Comparison of ENCODE assay signal across 15 cellular contexts in the genomic region with DNA sequence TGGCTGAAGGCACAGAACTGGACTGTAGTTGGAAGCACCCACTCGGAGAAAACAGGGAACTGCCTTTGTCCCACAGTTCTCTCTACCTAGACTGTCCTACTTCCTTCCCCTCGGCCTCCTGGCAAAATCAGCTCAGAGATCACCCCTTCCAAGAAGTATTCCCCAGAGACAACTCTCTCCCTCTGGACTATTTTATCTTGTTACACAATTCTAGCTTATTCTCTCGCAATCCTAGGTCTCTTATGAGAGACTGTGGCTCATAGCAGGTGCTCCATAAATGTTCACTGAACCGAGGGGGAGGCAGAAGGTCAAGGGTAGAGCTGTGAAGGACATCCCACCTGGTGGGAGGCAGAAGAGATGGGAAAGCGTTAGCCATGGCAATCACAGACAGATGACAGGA. TPM values are rescaled to one million over a fixed set of nuclear protein-coding genes. Genes with fewer than 3 reads are reported as not detected.
DNase-seq lines count a peak whose midpoint lies in the region; ATAC-seq and TF ChIP-seq lines count a peak whose summit lies in the region.
"Had no signal": no experiment of that assay in that cellular context is flagged by ENCODE, and none has a peak within 500 bp of the region (broad histone marks: within the 10 kb centered on the region; RNA-seq: fewer than 3 reads in every experiment).

No MANE protein-coding gene starts in this region.

- H3K4me3 Mint-ChIP-seq in activated T-cell treated with anti-CD3 and anti-CD28 coated beads, Interleukin-2, amount 50 U/mL, for 24 hours = no peak overlapping the region
- H3K4me3 Mint-ChIP-seq: neural progenitor cell, T-helper 17 cell had no signal

- no peaks in the 10 kb centered on the region for H3K27me3 Mint-ChIP-seq in activated T-cell treated with anti-CD3 and anti-CD28 coated beads, Interleukin-2, amount 50 U/mL, for 24 hours
- H3K27me3 Mint-ChIP-seq: T-helper 17 cell had no signal

- 0 out of 2 replicates have a peak overlapping the region, but pooled peaks have one; percentile 23 for H3K4me2 ChIP-seq in BLaER1

- in situ Hi-C loops in gastrocnemius medialis (cut with MboI; ENCODE audit: low sequenced_read_pairs in 4 of 4) = no loop called here

- 63 to 72% methylated on average over 2 to 4 of the region's 5 CpGs for WGBS in gastroesophageal sphincter (ENCODE audit: low coverage in 1 of 2), 2 donors

- H3K9me3 ChIP-seq in BLaER1 (no peaks in the 10 kb centered on the region), ascending aorta (no peaks in the 10 kb centered on the region), gastroesophageal sphincter (no peaks in the 10 kb centered on the region), gastrocnemius medialis (no peaks in the 10 kb centered on the region)
- H3K9me3 ChIP-seq: right lobe of liver had no signal

- DNase-seq in ascending aorta (ENCODE audit: low spot score in 2 of 2) (peak in 1 of 2 donors; percentile 62), gastrocnemius medialis (no peak), NCI-H748 treated with DMSO at 0.1 percent for 48 hours (lab: John Stamatoyannopoulos, UW) (no peak), OCI-M1 (lab: John Stamatoyannopoulos, UW) (no peak)
- no peak for DNase-seq in activated T-cell treated with anti-CD3 and anti-CD28 coated beads, Interleukin-2, amount 50 U/mL, for 24 hours
- DNase-seq: activated CD4-positive, CD25-positive, alpha-beta regulatory T cell; midbrain; NCI-H146; right lobe of liver; stimulated activated CD4-positive, alpha-beta T cell treated with anti-CD3 and anti-CD28 coated beads, Interleukin-2, amount 100 ng/mL, for 24 hours; T-helper 17 cell had no signal

- H3K27ac ChIP-seq in BLaER1 = no peak overlapping the region
- H3K27ac ChIP-seq in ascending aorta = peak overlapping the region; percentile 94 to 95
- peak overlapping the region in 3 of 4 donors; percentile 77 to 88 (median 83) for H3K27ac ChIP-seq in gastroesophageal sphincter
- H3K27ac ChIP-seq in gastrocnemius medialis = peak overlapping the region; percentile 62 to 83 (median 76)
- H3K27ac ChIP-seq: neural progenitor cell, right lobe of liver had no signal

- peaks cover 44% of the 10 kb centered on the region for H3K4me1 ChIP-seq in BLaER1
- peaks cover 20 to 54% of the 10 kb centered on the region in 2 donors for H3K4me1 ChIP-seq in ascending aorta
- H3K4me1 ChIP-seq in gastroesophageal sphincter = peaks cover 5 to 99% (median 52%) of the 10 kb centered on the region in 3 donors
- peaks cover 58 to 74% of the 10 kb centered on the region in 2 donors for H3K4me1 ChIP-seq in gastrocnemius medialis

- H3K4me3 ChIP-seq in BLaER1 (no peak overlapping the region), ascending aorta (peak overlapping the region in 1 of 2 donors; percentile 8), gastroesophageal sphincter (no peak overlapping the region), gastrocnemius medialis (no peak overlapping the region)
- H3K4me3 ChIP-seq: neural progenitor cell, right lobe of liver had no signal

- no peaks in the 10 kb centered on the region for H3K9me3 Mint-ChIP-seq in activated T-cell treated with anti-CD3 and anti-CD28 coated beads, Interleukin-2, amount 50 U/mL, for 24 hours

- H3K4me1 Mint-ChIP-seq in activated T-cell treated with anti-CD3 and anti-CD28 coated beads, Interleukin-2, amount 50 U/mL, for 24 hours (ENCODE audit: low read depth) = peaks cover 31% of the 10 kb centered on the region

- TF ChIP-seq EP300 in gastroesophageal sphincter (IDR thresholded peaks at IDR 0.05) = no peak

- no peak for TF ChIP-seq CTCF in ascending aorta (IDR thresholded peaks at IDR 0.05)
- TF ChIP-seq CTCF in gastroesophageal sphincter (IDR thresholded peaks at IDR 0.05) = no peak
- TF ChIP-seq CTCF in gastrocnemius medialis (IDR thresholded peaks at IDR 0.05 in 4 of 5, conservative IDR thresholded peaks at IDR 0.05 in 1 of 5) = no peak

- ATAC-seq in gastroesophageal sphincter = peak; percentile 34
- ATAC-seq in gastrocnemius medialis = no peak
- ATAC-seq in GM21528 (IDR thresholded peaks at IDR 0.05; ENCODE audit: low FRiP score, unreplicated experiment) = no peak
- ATAC-seq: T-helper 17 cell had no signal

- peaks cover 12% of the 10 kb centered on the region for H3K36me3 Mint-ChIP-seq in activated T-cell treated with anti-CD3 and anti-CD28 coated beads, Interleukin-2, amount 50 U/mL, for 24 hours (ENCODE audit: low read depth)

- intact Hi-C loops in ascending aorta (cut with DNase I) (no loop called here), gastrocnemius medialis (cut with DNase I; ENCODE audit: low total_unique reads) (no loop called here)

- no peak overlapping the region for H3K27ac Mint-ChIP-seq in activated T-cell treated with anti-CD3 and anti-CD28 coated beads, Interleukin-2, amount 50 U/mL, for 24 hours
- H3K27ac Mint-ChIP-seq: neural progenitor cell, T-helper 17 cell had no signal

- H3K9ac ChIP-seq in BLaER1 = no peak overlapping the region
- H3K9ac ChIP-seq: neural progenitor cell had no signal

- no peaks in the 10 kb centered on the region for H3K27me3 ChIP-seq in BLaER1
- no peaks in the 10 kb centered on the region for H3K27me3 ChIP-seq in ascending aorta
- H3K27me3 ChIP-seq in gastroesophageal sphincter = no peaks in the 10 kb centered on the region
- H3K27me3 ChIP-seq in gastrocnemius medialis = no peaks in the 10 kb centered on the region
- H3K27me3 ChIP-seq: right lobe of liver had no signal

- peaks cover 17% of the 10 kb centered on the region for H4K20me1 ChIP-seq in BLaER1

- TF ChIP-seq POLR2A in gastroesophageal sphincter (IDR thresholded peaks at IDR 0.05) (no peak), gastrocnemius medialis (IDR thresholded peaks at IDR 0.05) (no peak)

- peaks cover 12% of the 10 kb centered on the region; the same call in 1 of the 2 replicates for H3K36me3 ChIP-seq in BLaER1
- H3K36me3 ChIP-seq in ascending aorta = no peaks in the 10 kb centered on the region
- no peaks in the 10 kb centered on the region for H3K36me3 ChIP-seq in gastroesophageal sphincter
- no peaks in the 10 kb centered on the region for H3K36me3 ChIP-seq in gastrocnemius medialis
- H3K36me3 ChIP-seq: neural progenitor cell, right lobe of liver had no signal

RNA-seq across cellular contexts. Expression of a gene that starts 10.6 kb away (rescaled TPM):
- total RNA-seq in ascending aorta (153 TPM), gastroesophageal sphincter (10 to 100 TPM; 55.9 to 85.5 (median 78.9) TPM), gastrocnemius medialis (10 to 100 TPM in 3 of 4 donors, 1 to 10 TPM in 1; 9.8 to 27.1 (median 17.6) TPM)
